ENCODE assay signal across 1 cellular context in genomic region chr16:86195863-86196630, GRCh38.
TF ChIP-seq lines count a peak whose summit lies in the region.

No MANE protein-coding gene starts in this region.

TF ChIP-seq in SK-N-SH treated with all-trans-retinoic acid at 6 μM for 48 hours, 23 proteins besides CTCF, POLR2A, EP300 and RAD21 (continued from another document):
- TF ChIP-seq TSHZ2 (CRISPR knock-in tag; IDR thresholded peaks at IDR 0.05) (no peak), ZNF8 (CRISPR knock-in tag; IDR thresholded peaks at IDR 0.05) (no peak), ESRRG (CRISPR knock-in tag; IDR thresholded peaks at IDR 0.05) (no peak), BACH2 (CRISPR knock-in tag; IDR thresholded peaks at IDR 0.05; ENCODE audit: borderline replicate concordance) (no peak), RARB (CRISPR knock-in tag; IDR thresholded peaks at IDR 0.05) (no peak), ARNTL (CRISPR knock-in tag; IDR thresholded peaks at IDR 0.05; ENCODE audit: borderline replicate concordance, low read depth) (no peak), CREB5 (CRISPR knock-in tag; IDR thresholded peaks at IDR 0.05; ENCODE audit: low read depth) (no peak), POU6F1 (CRISPR knock-in tag; IDR thresholded peaks at IDR 0.05; ENCODE audit: borderline replicate concordance, low read depth) (no peak), ZFP3 (CRISPR knock-in tag; IDR thresholded peaks at IDR 0.05) (no peak), ZNF70 (CRISPR knock-in tag; IDR thresholded peaks at IDR 0.05) (no peak), SNAI2 (CRISPR knock-in tag; IDR thresholded peaks at IDR 0.05) (no peak)
